Comparison of ENCODE assay signal across 22 cellular contexts in the genomic region with DNA sequence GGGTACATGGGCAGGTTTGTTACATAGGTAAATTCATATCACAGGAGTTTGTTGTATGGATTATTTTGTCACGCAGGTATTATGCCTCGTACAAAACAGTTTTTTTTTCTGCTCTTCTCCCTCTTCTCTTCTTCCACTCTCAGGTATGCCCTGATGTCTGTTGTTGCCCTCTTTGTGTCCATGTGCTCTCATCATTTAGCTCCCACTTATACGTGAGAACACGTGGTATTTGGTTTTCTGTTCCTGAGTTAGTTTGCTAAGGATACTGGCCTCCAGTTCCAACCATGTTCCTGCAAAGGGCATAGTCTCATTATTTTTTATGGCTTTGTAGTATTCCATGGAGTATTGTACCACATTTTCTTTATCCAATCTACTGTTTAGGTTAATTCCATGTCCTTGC.
DNase-seq lines count a peak whose midpoint lies in the region; TF ChIP-seq lines count a peak whose summit lies in the region.
"Had no signal": no experiment of that assay in that cellular context is flagged by ENCODE, and none has a peak within 500 bp of the region (broad histone marks: within the 10 kb centered on the region; RNA-seq: fewer than 3 reads in every experiment).

No MANE protein-coding gene starts in this region.

- no peak overlapping the region for H3K4me3 Mint-ChIP-seq in activated CD4-positive, alpha-beta T cell treated with anti-CD3 and anti-CD28 coated beads, Interleukin-2, amount 10 ng/mL, durations not matched to agents 24 days and 14 days
- H3K4me3 Mint-ChIP-seq: CD14-positive monocyte; CD4-positive, alpha-beta memory T cell; CD4-positive, CD25-positive, alpha-beta regulatory T cell; CD8-positive, alpha-beta memory T cell had no signal

- H3K9me3 Mint-ChIP-seq in activated CD4-positive, alpha-beta T cell treated with anti-CD3 and anti-CD28 coated beads, Interleukin-2, amount 10 ng/mL, durations not matched to agents 24 days and 14 days, result no peaks in the 10 kb centered on the region

- TF ChIP-seq CTCF in VCaP (conservative IDR thresholded peaks at IDR 0.05), result no peak

- intact Hi-C loops in activated CD4-positive, alpha-beta T cell treated with anti-CD3 and anti-CD28 coated beads, Interleukin-2, amount 10 ng/mL, durations not matched to agents 24 days and 14 days (cut with micrococcal nuclease), result no loop called here

- peaks cover 49% of the 10 kb centered on the region for H3K27me3 Mint-ChIP-seq in activated CD4-positive, alpha-beta T cell treated with anti-CD3 and anti-CD28 coated beads, Interleukin-2, amount 10 ng/mL, durations not matched to agents 24 days and 14 days

- peak overlapping the region; percentile 48; the same call in 1 of the 2 replicates for H3K27ac ChIP-seq in VCaP
- H3K27ac ChIP-seq: BLaER1 had no signal

- DNase-seq in DMS53 (lab: John Stamatoyannopoulos, UW) (peak; percentile 48), DMS53 treated with DMSO at 0.1 percent for 48 hours (lab: John Stamatoyannopoulos, UW; ENCODE audit: unreplicated experiment) (peak; percentile 47), LoVo (ENCODE audit: low spot score) (no peak)
- DNase-seq in activated CD8-positive, alpha-beta memory T cell treated with anti-CD3 and anti-CD28 coated beads, Interleukin-2, amount 50 U/mL, for 48 hours, result no peak
- no peak for DNase-seq in activated CD4-positive, alpha-beta T cell treated with anti-CD3 and anti-CD28 coated beads, Interleukin-2, amount 10 ng/mL, durations not matched to agents 24 days and 14 days
- DNase-seq: 8988T; ACHN; BE2C; C1 segment of cervical spinal cord; CD4-positive, alpha-beta memory T cell; CD4-positive, CD25-positive, alpha-beta regulatory T cell; CD8-positive, alpha-beta memory T cell; COR-L47; DMS 273 treated with DMSO at 0.1 percent for 48 hours; DMS153; DMS79; DND-41; EL; GDM1 had no signal

- no peaks in the 10 kb centered on the region for H3K36me3 Mint-ChIP-seq in activated CD4-positive, alpha-beta T cell treated with anti-CD3 and anti-CD28 coated beads, Interleukin-2, amount 10 ng/mL, durations not matched to agents 24 days and 14 days (ENCODE audit: low read depth)
- H3K36me3 Mint-ChIP-seq: CD14-positive monocyte; CD4-positive, alpha-beta memory T cell; CD4-positive, CD25-positive, alpha-beta regulatory T cell had no signal

- H3K4me1 Mint-ChIP-seq in activated CD4-positive, alpha-beta T cell treated with anti-CD3 and anti-CD28 coated beads, Interleukin-2, amount 10 ng/mL, durations not matched to agents 24 days and 14 days, result no peaks in the 10 kb centered on the region
- H3K4me1 Mint-ChIP-seq: CD14-positive monocyte; CD4-positive, alpha-beta memory T cell; CD4-positive, CD25-positive, alpha-beta regulatory T cell; CD8-positive, alpha-beta memory T cell had no signal

- H3K27ac Mint-ChIP-seq in activated CD4-positive, alpha-beta T cell treated with anti-CD3 and anti-CD28 coated beads, Interleukin-2, amount 10 ng/mL, durations not matched to agents 24 days and 14 days, result no peak overlapping the region
- H3K27ac Mint-ChIP-seq: CD14-positive monocyte; CD4-positive, alpha-beta memory T cell; CD4-positive, CD25-positive, alpha-beta regulatory T cell; CD8-positive, alpha-beta memory T cell had no signal

Comparison
In these comparisons a context has a peak if more than half of its experiments do, and no peak if none do; other contexts are left out.
1. DNase-seq: peak in DMS53 (single experiment) and DMS53 treated with DMSO at 0.1 percent for 48 hours (single experiment); none in activated CD8-positive, alpha-beta memory T cell treated with anti-CD3 and anti-CD28 coated beads, Interleukin-2, amount 50 U/mL, for 48 hours (single experiment), activated CD4-positive, alpha-beta T cell treated with anti-CD3 and anti-CD28 coated beads, Interleukin-2, amount 10 ng/mL, durations not matched to agents 24 days and 14 days (single experiment) and LoVo (single experiment).